ENCODE assay signal across 18 cellular contexts in genomic region chr7:43686991-43687390, GRCh38. TPM values are rescaled to one million over a fixed set of nuclear protein-coding genes. Genes with fewer than 3 reads are reported as not detected.
DNase-seq lines count a peak whose midpoint lies in the region; ATAC-seq, FAIRE-seq and TF ChIP-seq lines count a peak whose summit lies in the region.
"Had no signal": no experiment of that assay in that cellular context is flagged by ENCODE, and none has a peak within 500 bp of the region (broad histone marks: within the 10 kb centered on the region; RNA-seq: fewer than 3 reads in every experiment).

No MANE protein-coding gene starts in this region.

- no peak for ATAC-seq in T-helper 17 cell
- ATAC-seq in T-cell (replicated peaks in 1 of 4) = no peak
- ATAC-seq: A549 had no signal

- no peak overlapping the region for H3K27ac ChIP-seq in effector memory CD4-positive, alpha-beta T cell (ENCODE audit: insufficient read depth, low read length, poor library complexity, severe bottlenecking)
- H3K27ac ChIP-seq: A549, C4-2B had no signal

- H3K27ac Mint-ChIP-seq in T-helper 17 cell (peak overlapping the region; percentile 27), T-cell (no peak overlapping the region)
- H3K27ac Mint-ChIP-seq: HFFc6, IgD-negative memory B cell had no signal

- H3K27me3 ChIP-seq in effector memory CD4-positive, alpha-beta T cell (replicated peaks; ENCODE audit: control insufficient read depth, insufficient read depth, low read length, poor library complexity, severe bottlenecking) = no peaks in the 10 kb centered on the region
- H3K27me3 ChIP-seq: BE2C had no signal

- peak; percentile 82 for FAIRE-seq in islet of Langerhans (lab: Jason Lieb, UNC)
- FAIRE-seq: A549, G401.6, GM12892 had no signal

- CTCF ChIA-PET in GM10248 (lab: Yijun Ruan, JAX) = interaction anchor here (1.1 to 7.4 kb wide), 6 partner anchors 13 to 104 kb away, joined by 3 to 70 read pairs (median 4); partner anchors contain the start of gene STK17A
- CTCF ChIA-PET in T-cell (lab: Charles Lee) = interaction anchor here (0.6 to 3.7 kb wide), 4 partner anchors 13 to 104 kb away, joined by 3 to 14 read pairs (median 6); partner anchors contain the start of gene STK17A (in 1 of the 2)

- no peaks in the 10 kb centered on the region for H3K9me3 ChIP-seq in T-helper 17 cell (ENCODE audit: control insufficient read depth, low read length, poor library complexity, severe bottlenecking)
- no peaks in the 10 kb centered on the region for H3K9me3 ChIP-seq in effector memory CD4-positive, alpha-beta T cell (ENCODE audit: control insufficient read depth, low read length)
- H3K9me3 ChIP-seq: A549, BE2C had no signal

- no peak overlapping the region for H3K4me3 ChIP-seq in effector memory CD4-positive, alpha-beta T cell (ENCODE audit: insufficient read depth, low read depth, low read length, poor library complexity, severe bottlenecking)
- H3K4me3 ChIP-seq: A549 had no signal

- TF ChIP-seq CTCF in GM10248 (IDR thresholded peaks at IDR 0.05; ENCODE audit: control extremely low read depth, extremely low read depth, low read depth, missing control alignments) = no peak

- peaks cover 2% of the 10 kb centered on the region for H3K36me3 Mint-ChIP-seq in T-helper 17 cell (ENCODE audit: low read depth)
- H3K36me3 Mint-ChIP-seq in T-cell = peaks cover 17% of the 10 kb centered on the region

- H3K27me3 Mint-ChIP-seq in T-helper 17 cell (no peaks in the 10 kb centered on the region), T-cell (no peaks in the 10 kb centered on the region)
- H3K27me3 Mint-ChIP-seq: CD8-positive, alpha-beta memory T cell; IgD-negative memory B cell had no signal

- H3K4me1 Mint-ChIP-seq in T-helper 17 cell (peaks cover 32% of the 10 kb centered on the region), T-cell (peaks cover 66 to 77% (median 66%) of the 10 kb centered on the region in 3 donors)

- H3K9me3 Mint-ChIP-seq in T-cell = peaks cover 3 to 7% (median 3%) of the 10 kb centered on the region in 3 donors

- H3K4me3 Mint-ChIP-seq in T-helper 17 cell (no peak overlapping the region), T-cell (no peak overlapping the region)
- H3K4me3 Mint-ChIP-seq: CD8-positive, alpha-beta memory T cell; HFFc6; IgD-negative memory B cell had no signal

- H3K36me3 ChIP-seq in effector memory CD4-positive, alpha-beta T cell (ENCODE audit: control insufficient read depth, insufficient read depth, low read length) = no peaks in the 10 kb centered on the region
- H3K36me3 ChIP-seq: BE2C had no signal

- POLR2A ChIA-PET in GM10248 (lab: Yijun Ruan, JAX) = no interaction called here
- POLR2A ChIA-PET in T-cell (lab: Charles Lee) = interaction anchor here in 1 of 2 donors (0.6 to 0.9 kb wide), 2 partner anchors 102 to 104 kb away, joined by 3 to 5 read pairs; partner anchors contain the start of gene STK17A

- H3K4me1 ChIP-seq in effector memory CD4-positive, alpha-beta T cell (ENCODE audit: control insufficient read depth, insufficient read depth, low read length, poor library complexity, severe bottlenecking) = peaks cover 12% of the 10 kb centered on the region
- H3K4me1 ChIP-seq: BE2C, Caco-2 had no signal

- peak; percentile 23 for DNase-seq in DMS79 (lab: John Stamatoyannopoulos, UW)
- DNase-seq in T-helper 17 cell = no peak
- no peak for DNase-seq in GM10248 (ENCODE audit: extremely low spot score)
- no peak for DNase-seq in T-cell
- no peak for DNase-seq in effector memory CD4-positive, alpha-beta T cell
- DNase-seq in cerebellar nuclear complex (lab: John Stamatoyannopoulos, UW) = no peak
- DNase-seq: BE2C; Caco-2; CD8-positive, alpha-beta memory T cell; EL; HCEC 1CT; HFFc6 had no signal

RNA-seq across cellular contexts. Expression of gene COA1, which starts 42.3 kb away (rescaled TPM):
- 10 to 100 TPM; 51.1 to 55.0 TPM for total RNA-seq in T-helper 17 cell
- 10 to 100 TPM; 49.6 to 92.1 (median 67.8) TPM for total RNA-seq in T-cell
